1 cellular context compared by ENCODE assay signal in genomic region chr22:35761037-35761436, GRCh38.
TF ChIP-seq lines count a peak whose summit lies in the region.

No MANE protein-coding gene starts in this region.

TF ChIP-seq in H1, 55 proteins besides CTCF, POLR2A, EP300 and RAD21 (continued from another document):
- no peak for TF ChIP-seq ATF2 (IDR thresholded peaks at IDR 0.05; ENCODE audit: low read length)
- TF ChIP-seq KDM5A (IDR thresholded peaks at IDR 0.05; ENCODE audit: low read length), result no peak
- no peak for TF ChIP-seq ZNF274 (IDR thresholded peaks at IDR 0.05; ENCODE audit: borderline replicate concordance, extremely low read depth, low read length)
- TF ChIP-seq RFX5 (IDR thresholded peaks at IDR 0.05; ENCODE audit: borderline replicate concordance, low read depth, low read length), result no peak
- no peak for TF ChIP-seq MAFK (IDR thresholded peaks at IDR 0.05; ENCODE audit: low read depth, low read length)
- no peak for TF ChIP-seq BRCA1 (IDR thresholded peaks at IDR 0.05; ENCODE audit: low read depth, low read length)
